Comparison of ENCODE assay signal across 2 cellular contexts in genomic region chr6:28360961-28361360, GRCh38.
TF ChIP-seq lines count a peak whose summit lies in the region.

No MANE protein-coding gene starts in this region.

TF ChIP-seq in HepG2, 621 proteins besides CTCF, POLR2A, EP300 and RAD21:
- TF ChIP-seq THRA (CRISPR knock-in tag; IDR thresholded peaks at IDR 0.05; ENCODE audit: borderline replicate concordance): no peak
- TF ChIP-seq ZZZ3 (CRISPR knock-in tag; IDR thresholded peaks at IDR 0.05; ENCODE audit: borderline replicate concordance): no peak
- peak; percentile 69 for TF ChIP-seq ZNF629 (CRISPR knock-in tag; conservative IDR thresholded peaks at IDR 0.05)
- TF ChIP-seq ZNF296 (CRISPR knock-in tag; conservative IDR thresholded peaks at IDR 0.05): no peak
- TF ChIP-seq ZNF703 (CRISPR knock-in tag; IDR thresholded peaks at IDR 0.05; ENCODE audit: borderline replicate concordance): no peak
TF ChIP-seq in HepG2: peak in this region for 1.

TF ChIP-seq in K562, 482 proteins besides CTCF, POLR2A, EP300 and RAD21:
- TF ChIP-seq IRF1 (CRISPR knock-in tag; IDR thresholded peaks at IDR 0.05; ENCODE audit: borderline replicate concordance) (no peak), RBM25 (IDR thresholded peaks at IDR 0.05; ENCODE audit: low read depth, low read length, severe bottlenecking) (peak; percentile 63), ZBTB17 (CRISPR knock-in tag; IDR thresholded peaks at IDR 0.05) (no peak), BCOR (IDR thresholded peaks at IDR 0.05) (0 out of 2 replicates have a peak, but pooled peaks have one; percentile 27), ZNF584 (CRISPR knock-in tag; IDR thresholded peaks at IDR 0.05; ENCODE audit: low read depth) (no peak), RERE (CRISPR knock-in tag; IDR thresholded peaks at IDR 0.05; ENCODE audit: borderline replicate concordance) (no peak), ADNP (tag; IDR thresholded peaks at IDR 0.05) (0 out of 2 replicates have a peak, but pooled peaks have one; percentile 18), ILF3 (IDR thresholded peaks at IDR 0.05; ENCODE audit: borderline replicate concordance) (no peak), RNF219 (CRISPR knock-in tag; IDR thresholded peaks at IDR 0.05) (no peak), GMEB1 (CRISPR knock-in tag; IDR thresholded peaks at IDR 0.05) (no peak), PHB (CRISPR knock-in tag; IDR thresholded peaks at IDR 0.05) (no peak), RREB1 (CRISPR knock-in tag; IDR thresholded peaks at IDR 0.05) (no peak), NFYB (IDR thresholded peaks at IDR 0.05; ENCODE audit: extremely low read depth, insufficient read length) (no peak)
TF ChIP-seq in K562: peak in this region for 3.
